21 cellular contexts compared by ENCODE assay signal in genomic region chr6:45611502-45611901, GRCh38.
DNase-seq lines count a peak whose midpoint lies in the region; ATAC-seq and TF ChIP-seq lines count a peak whose summit lies in the region.
"Had no signal": no experiment of that assay in that cellular context is flagged by ENCODE, and none has a peak within 500 bp of the region (broad histone marks: within the 10 kb centered on the region; RNA-seq: fewer than 3 reads in every experiment).

No MANE protein-coding gene starts in this region.

- no peak for DNase-seq in Calu3
- no peak for DNase-seq in PC-9
- DNase-seq in right lobe of liver, result no peak
- no peak for DNase-seq in stomach
- no peak for DNase-seq in AG08395 (ENCODE audit: low spot score)
- DNase-seq in SW 1271 (lab: John Stamatoyannopoulos, UW), result no peak
- no peak for DNase-seq in effector memory CD4-positive, alpha-beta T cell
- DNase-seq: CD4-positive, alpha-beta memory T cell; EL; HCEC 1CT; NCI-H1105; NCI-H146; NCI-H2029; NCI-H2227 treated with DMSO at 0.1 percent for 48 hours; NCI-H510A; NCI-H748 treated with DMSO at 0.1 percent for 48 hours had no signal

- intact Hi-C loops in Calu3 (cut with micrococcal nuclease; ENCODE audit: unreplicated experiment), result loop anchor here (5.0 kb wide), 1 partner anchor 101 kb away; no protein-coding TSS in a partner anchor
- intact Hi-C loops in PC-9 (cut with micrococcal nuclease; ENCODE audit: unreplicated experiment), result no loop called here
- intact Hi-C loops in right lobe of liver (cut with DNase I), result no loop called here
- intact Hi-C loops in stomach (cut with DNase I; ENCODE audit: low total_unique reads), result no loop called here

- BruUV-seq in Calu3 (replicated peaks; lab: Mats Ljungman, UMichigan) (no TSS peak), PC-9 (replicated peaks; lab: Mats Ljungman, UMichigan) (no TSS peak)

- H3K27me3 Mint-ChIP-seq in Calu3 (ENCODE audit: unreplicated experiment), result no peaks in the 10 kb centered on the region
- H3K27me3 Mint-ChIP-seq: CD4-positive, alpha-beta memory T cell had no signal

- H3K27ac Mint-ChIP-seq in Calu3 (ENCODE audit: unreplicated experiment), result peak overlapping the region; percentile 53
- H3K27ac Mint-ChIP-seq: CD4-positive, alpha-beta memory T cell; GM23338 had no signal

- H3K4me3 Mint-ChIP-seq in Calu3 (ENCODE audit: low read depth, unreplicated experiment), result no peak overlapping the region
- H3K4me3 Mint-ChIP-seq: CD4-positive, alpha-beta memory T cell; GM23338 had no signal

- H3K36me3 ChIP-seq in PC-9 (ENCODE audit: low read depth), result no peaks in the 10 kb centered on the region
- H3K36me3 ChIP-seq in right lobe of liver, result no peaks in the 10 kb centered on the region
- H3K36me3 ChIP-seq in stomach, result no peaks in the 10 kb centered on the region
- H3K36me3 ChIP-seq in effector memory CD4-positive, alpha-beta T cell (ENCODE audit: control insufficient read depth, insufficient read depth, low read length), result no peaks in the 10 kb centered on the region
- H3K36me3 ChIP-seq: BLaER1 treated with 17β-estradiol and CSF1 and Interleukin-3, amounts not matched to agents 10 nM and 100 nM; Peyer's patch had no signal

- no peak for TF ChIP-seq CTCF in Calu3 (IDR thresholded peaks at IDR 0.05; ENCODE audit: unreplicated experiment)
- no peak for TF ChIP-seq CTCF in PC-9 (conservative IDR thresholded peaks at IDR 0.05)
- TF ChIP-seq CTCF in right lobe of liver (IDR thresholded peaks at IDR 0.05), result no peak
- TF ChIP-seq CTCF in stomach (IDR thresholded peaks at IDR 0.05), result no peak

- peaks cover 38% of the 10 kb centered on the region for H3F3A ChIP-seq in PC-9 (ENCODE audit: insufficient read depth, low read depth)

- no peaks in the 10 kb centered on the region for H4K20me1 ChIP-seq in PC-9 (ENCODE audit: insufficient read depth)
- H4K20me1 ChIP-seq: BLaER1 treated with 17β-estradiol and CSF1 and Interleukin-3, amounts not matched to agents 10 nM and 100 nM had no signal

- no peak for TF ChIP-seq EP300 in stomach (IDR thresholded peaks at IDR 0.05)

- H3K4me2 ChIP-seq in PC-9, result peak overlapping the region; percentile 15; the same call in 1 of the 2 replicates
- H3K4me2 ChIP-seq: GM23338 had no signal

- H3K27ac ChIP-seq in PC-9 (peak overlapping the region; percentile 37), right lobe of liver (no peak overlapping the region), stomach (peak overlapping the region in 4 of 5 donors; percentile 18 to 80 (median 70))
- H3K27ac ChIP-seq in effector memory CD4-positive, alpha-beta T cell (ENCODE audit: insufficient read depth, low read length, poor library complexity, severe bottlenecking), result no peak overlapping the region
- H3K27ac ChIP-seq: BLaER1 treated with 17β-estradiol and CSF1 and Interleukin-3, amounts not matched to agents 10 nM and 100 nM; HL-60 had no signal

- H3K9me3 ChIP-seq in PC-9 (ENCODE audit: insufficient read depth, low read depth), result 0 out of 2 replicates have a peak, but pooled peaks cover 4% of the 10 kb centered on the region
- no peaks in the 10 kb centered on the region for H3K9me3 ChIP-seq in right lobe of liver
- no peaks in the 10 kb centered on the region for H3K9me3 ChIP-seq in stomach
- no peaks in the 10 kb centered on the region for H3K9me3 ChIP-seq in effector memory CD4-positive, alpha-beta T cell (ENCODE audit: control insufficient read depth, low read length)
- H3K9me3 ChIP-seq: Peyer's patch had no signal

- H3K36me3 Mint-ChIP-seq in Calu3 (ENCODE audit: insufficient read depth, unreplicated experiment), result peaks cover 19% of the 10 kb centered on the region

- H2AFZ ChIP-seq in PC-9, result no peak overlapping the region
- H2AFZ ChIP-seq: GM23338 had no signal

- ATAC-seq in right lobe of liver, result peak; percentile 69 to 80 (median 75)
- ATAC-seq: GM23338, SK-N-SH treated with all-trans-retinoic acid at 6 μM for 48 hours had no signal

- H3K9me3 Mint-ChIP-seq in Calu3 (ENCODE audit: low read depth, unreplicated experiment), result no peaks in the 10 kb centered on the region
- H3K9me3 Mint-ChIP-seq: CD4-positive, alpha-beta memory T cell; GM23338 had no signal

- TF ChIP-seq POLR2A in right lobe of liver (IDR thresholded peaks at IDR 0.05), result no peak
- no peak for TF ChIP-seq POLR2A in stomach (IDR thresholded peaks at IDR 0.05)

- H3K4me3 ChIP-seq in PC-9 (no peak overlapping the region), right lobe of liver (no peak overlapping the region), stomach (no peak overlapping the region)
- no peak overlapping the region for H3K4me3 ChIP-seq in effector memory CD4-positive, alpha-beta T cell (ENCODE audit: insufficient read depth, low read depth, low read length, poor library complexity, severe bottlenecking)
- H3K4me3 ChIP-seq: BLaER1 treated with 17β-estradiol and CSF1 and Interleukin-3, amounts not matched to agents 10 nM and 100 nM; GM23338; Peyer's patch had no signal

- no peaks in the 10 kb centered on the region for H3K9me2 ChIP-seq in PC-9 (ENCODE audit: insufficient read depth)

- no peaks in the 10 kb centered on the region for H3K27me3 ChIP-seq in PC-9 (ENCODE audit: insufficient read depth, low read depth)
- H3K27me3 ChIP-seq in right lobe of liver, result no peaks in the 10 kb centered on the region
- no peaks in the 10 kb centered on the region for H3K27me3 ChIP-seq in stomach
- H3K27me3 ChIP-seq in effector memory CD4-positive, alpha-beta T cell (replicated peaks; ENCODE audit: control insufficient read depth, insufficient read depth, low read length, poor library complexity, severe bottlenecking), result no peaks in the 10 kb centered on the region
- H3K27me3 ChIP-seq: BLaER1 treated with 17β-estradiol and CSF1 and Interleukin-3, amounts not matched to agents 10 nM and 100 nM; Peyer's patch had no signal

- no peaks in the 10 kb centered on the region for H3K79me2 ChIP-seq in PC-9 (ENCODE audit: low read depth)

- CTCF ChIA-PET in Calu3 (lab: Charles Lee), result interaction anchor here (0.6 to 1.6 kb wide), 5 partner anchors 48 to 320 kb away, joined by 3 to 6 read pairs (median 3); no protein-coding TSS in a partner anchor
- CTCF ChIA-PET in PC-9 (lab: Charles Lee), result no interaction called here

- H3K4me1 ChIP-seq in PC-9 (replicated peaks; ENCODE audit: insufficient read depth) (peaks cover 66% of the 10 kb centered on the region), right lobe of liver (no peaks in the 10 kb centered on the region), stomach (peaks cover 0 to 17% (median 8%) of the 10 kb centered on the region in 4 donors)
- H3K4me1 ChIP-seq in effector memory CD4-positive, alpha-beta T cell (ENCODE audit: control insufficient read depth, insufficient read depth, low read length, poor library complexity, severe bottlenecking), result no peaks in the 10 kb centered on the region
- H3K4me1 ChIP-seq: Peyer's patch had no signal

- H3K4me1 Mint-ChIP-seq in Calu3 (ENCODE audit: low read depth, unreplicated experiment), result peaks cover 59% of the 10 kb centered on the region

- 63% methylated on average over 1 of the region's 1 CpG for WGBS in right lobe of liver (ENCODE audit: insufficient coverage, low coverage, low lambda C conversion rate, missing lambda C conversion rate)
- WGBS in stomach, 5 donors, result 14 to 80% (median 38%) methylated on average over 1 of the region's 1 CpG

- POLR2A ChIA-PET in PC-9 (lab: Charles Lee; ENCODE audit: unreplicated experiment), result no interaction called here

Comparison
In these comparisons a context has a peak if more than half of its experiments do, and no peak if none do; other contexts are left out.
1. H3K27ac ChIP-seq: peak in PC-9 (single experiment) and stomach (4 of 5); none in right lobe of liver (0 of 3) and effector memory CD4-positive, alpha-beta T cell (single experiment).